24 cellular contexts compared by ENCODE assay signal in genomic region chr11:34236572-34236971, GRCh38.
A peak's percentile ranks its signal among the peaks of the same experiment; 100 is the strongest.
DNase-seq lines count a peak whose midpoint lies in the region; ATAC-seq, FAIRE-seq and TF ChIP-seq lines count a peak whose summit lies in the region.
"Had no signal": no experiment of that assay in that cellular context is flagged by ENCODE, and none has a peak within 500 bp of the region (broad histone marks: within the 10 kb centered on the region; RNA-seq: fewer than 3 reads in every experiment).

No MANE protein-coding gene starts in this region.

- H3K4me2 ChIP-seq in SK-N-SH (no peak overlapping the region), H1 (ENCODE audit: insufficient read depth in 1 of 2, low read depth in 2 of 2, low read length in 2 of 2) (no peak overlapping the region)
- H3K4me2 ChIP-seq: hepatocyte had no signal

- no peak overlapping the region for H3K18ac ChIP-seq in H1 (ENCODE audit: extremely low read depth, low read length)

- no peak overlapping the region for H3K14ac ChIP-seq in H1 (ENCODE audit: insufficient read length)

- no peak overlapping the region for H4K8ac ChIP-seq in H1 (ENCODE audit: extremely low read depth, insufficient read depth, low read length)

- H2AK5ac ChIP-seq in H1 (ENCODE audit: low read depth, low read length): no peak overlapping the region

- H3K27me3 ChIP-seq in HUES64 (ENCODE audit: insufficient read depth, low read length): no peaks in the 10 kb centered on the region
- H3K27me3 ChIP-seq in SK-N-SH (ENCODE audit: insufficient read depth): no peaks in the 10 kb centered on the region
- H3K27me3 ChIP-seq in H1 (replicated peaks in 1 of 4; ENCODE audit: control insufficient read depth in 3 of 4, extremely low read depth in 1 of 4, insufficient read depth in 3 of 4, low read length in 3 of 4): no peaks in the 10 kb centered on the region
- H3K27me3 ChIP-seq: esophagus squamous epithelium, gastrocnemius medialis, hepatocyte had no signal

- peaks cover 43% of the 10 kb centered on the region for H3K4me1 ChIP-seq in HUES64 (ENCODE audit: insufficient read depth, low read length)
- H3K4me1 ChIP-seq in SK-N-SH (ENCODE audit: control insufficient read depth in 1 of 2, insufficient read depth in 2 of 2, low read depth in 1 of 2, low read length in 1 of 2): peaks cover 9 to 13% of the 10 kb centered on the region in 2 experiments; a peak in 2 of 4 replicates
- peaks cover 3 to 27% (median 13%) of the 10 kb centered on the region in 4 experiments for H3K4me1 ChIP-seq in H1 (replicated peaks in 1 of 4; ENCODE audit: control insufficient read depth in 3 of 4, insufficient read depth in 4 of 4, low read length in 3 of 4)
- H3K4me1 ChIP-seq: gastrocnemius medialis had no signal

- ATAC-seq in HG03135 (IDR thresholded peaks at IDR 0.05; ENCODE audit: unreplicated experiment): no peak
- no peak for ATAC-seq in HG03432 (IDR thresholded peaks at IDR 0.05; ENCODE audit: unreplicated experiment)
- ATAC-seq: activated CD8-positive, alpha-beta T cell treated with anti-CD3 and anti-CD28 coated beads for 36 hours; activated naive CD4-positive, alpha-beta T cell treated with anti-CD3 and anti-CD28 coated beads, Interleukin-2, amount 50 U/mL, for 72 hours; gastrocnemius medialis; stimulated activated naive CD8-positive, alpha-beta T cell treated with anti-CD3 and anti-CD28 coated beads, Interleukin-15, amount 100 ng/mL, for 72 hours had no signal

- H3K79me1 ChIP-seq in H1 (ENCODE audit: low read depth, low read length): peaks cover 2% of the 10 kb centered on the region; the same call in 1 of the 2 replicates

- no peaks in the 10 kb centered on the region for H3K36me3 ChIP-seq in HUES64 (ENCODE audit: insufficient read depth, low read length)
- no peaks in the 10 kb centered on the region for H3K36me3 ChIP-seq in SK-N-SH (replicated peaks in 1 of 2; ENCODE audit: control insufficient read depth in 1 of 2, insufficient read depth in 2 of 2, low read length in 1 of 2)
- no peaks in the 10 kb centered on the region for H3K36me3 ChIP-seq in H1 (ENCODE audit: control insufficient read depth in 2 of 4, insufficient read depth in 4 of 4, low read length in 3 of 4)
- H3K36me3 ChIP-seq: esophagus squamous epithelium, gastrocnemius medialis had no signal

- WGBS in HUES64: 56% methylated on average over 9 of the region's 9 CpGs
- WGBS in SK-N-SH (ENCODE audit: low lambda C conversion rate): 77% methylated on average over 9 of the region's 9 CpGs
- 70% methylated on average over 9 of the region's 9 CpGs; no CpG with 5 or more reads in 1 of the 2 experiments for WGBS in H1 (ENCODE audit: extremely low coverage in 1 of 2, insufficient coverage in 1 of 2, insufficient read length in 1 of 2, insufficient replicate concordance in 2 of 2, low coverage in 1 of 2, low lambda C conversion rate in 2 of 2, missing lambda C conversion rate in 1 of 2), 2 experiments

- POLR2A ChIA-PET in SK-N-SH (lab: Yijun Ruan, JAX): no interaction called here
- POLR2A ChIA-PET in H1 (lab: Charles Lee; ENCODE audit: partially characterized antibody): no interaction called here

- H3K56ac ChIP-seq in H1 (replicated peaks; ENCODE audit: insufficient read length, low read depth, low read length): no peak overlapping the region

- H2BK5ac ChIP-seq in H1 (ENCODE audit: low read depth, low read length): no peak overlapping the region

- no peaks in the 10 kb centered on the region for H3K79me2 ChIP-seq in SK-N-SH (ENCODE audit: insufficient read depth)
- H3K79me2 ChIP-seq in H1 (ENCODE audit: control insufficient read depth in 1 of 2, insufficient read depth in 2 of 2, low read length in 2 of 2): no peaks in the 10 kb centered on the region

- no peak for FAIRE-seq in H1 (lab: Jason Lieb, UNC)

- H4K5ac ChIP-seq in H1 (ENCODE audit: insufficient read length, low read depth, low read length): no peak overlapping the region

- no peak overlapping the region for H3K4ac ChIP-seq in H1 (replicated peaks; ENCODE audit: insufficient read length, low read depth, low read length)

- H2AFZ ChIP-seq in SK-N-SH (ENCODE audit: low read depth) (no peak overlapping the region), H1 (ENCODE audit: low read length) (no peak overlapping the region)
- H2AFZ ChIP-seq: hepatocyte had no signal

- H4K20me1 ChIP-seq in SK-N-SH (ENCODE audit: insufficient read depth) (no peaks in the 10 kb centered on the region), H1 (replicated peaks in 1 of 2; ENCODE audit: control insufficient read depth in 1 of 2, insufficient read depth in 2 of 2, low read length in 2 of 2) (no peaks in the 10 kb centered on the region)

- H3K9me3 ChIP-seq in HUES64 (ENCODE audit: insufficient read depth, low read depth, low read length) (no peaks in the 10 kb centered on the region), SK-N-SH (no peaks in the 10 kb centered on the region), H1 (ENCODE audit: insufficient read depth in 2 of 2, low read depth in 1 of 2, low read length in 1 of 2) (no peaks in the 10 kb centered on the region)
- H3K9me3 ChIP-seq: esophagus squamous epithelium, gastrocnemius medialis had no signal

- peak overlapping the region; percentile 33; the same call in 1 of the 2 replicates for H2BK15ac ChIP-seq in H1 (ENCODE audit: low read length)

- TF ChIP-seq RAD21 in SK-N-SH (IDR thresholded peaks at IDR 0.05; ENCODE audit: low read length) (no peak; the same call in 1 of the 2 replicates), H1 (IDR thresholded peaks at IDR 0.05 in 1 of 2, conservative IDR thresholded peaks at IDR 0.05 in 1 of 2; ENCODE audit: low read depth in 2 of 2, low read length in 2 of 2) (no peak)

- no peaks in the 10 kb centered on the region for H3K9me2 ChIP-seq in SK-N-SH

- CTCF ChIA-PET in SK-N-SH (lab: Yijun Ruan, JAX) (interaction anchor here (0.8 to 2.3 kb wide), 4 partner anchors 16 to 121 kb away, joined by 3 to 11 read pairs (median 5); partner anchors contain the start of gene ABTB2), H1 (lab: Charles Lee; ENCODE audit: partially characterized antibody) (interaction anchor here (1.3 to 3.7 kb wide), 6 partner anchors 9 to 62 kb away, joined by 3 to 17 read pairs (median 6); no protein-coding TSS in a partner anchor)

- H3K9ac ChIP-seq in HUES64 (ENCODE audit: low read depth, low read length) (peak overlapping the region; percentile 1; the same call in 1 of the 2 replicates), SK-N-SH (no peak overlapping the region), H1 (replicated peaks in 1 of 4; ENCODE audit: extremely low read depth in 1 of 4, low read depth in 3 of 4, low read length in 3 of 4) (no peak overlapping the region)

- no peak overlapping the region for H2BK12ac ChIP-seq in H1 (ENCODE audit: low read depth, low read length)

- TF ChIP-seq CTCF in SK-N-SH (IDR thresholded peaks at IDR 0.05) (no peak), H1 (IDR thresholded peaks at IDR 0.05; ENCODE audit: control extremely low read depth in 1 of 3, insufficient read depth in 1 of 3, low read depth in 1 of 3, low read length in 3 of 3) (no peak)

- peak in 1 of 2 experiments; percentile 41; a peak in 1 of 4 replicates for TF ChIP-seq EP300 in SK-N-SH (IDR thresholded peaks at IDR 0.05; ENCODE audit: borderline replicate concordance in 1 of 2, low read depth in 1 of 2, low read length in 1 of 2)
- TF ChIP-seq EP300 in H1 (IDR thresholded peaks at IDR 0.05; ENCODE audit: borderline replicate concordance in 1 of 2, low read depth in 2 of 2, low read length in 2 of 2): no peak

- H2BK120ac ChIP-seq in H1 (replicated peaks; ENCODE audit: low read depth, low read length): no peak overlapping the region

- no peak overlapping the region for H3K27ac ChIP-seq in HUES64 (ENCODE audit: low read depth, low read length)
- H3K27ac ChIP-seq in SK-N-SH (ENCODE audit: low read depth in 2 of 2, low read length in 1 of 2): no peak overlapping the region
- no peak overlapping the region for H3K27ac ChIP-seq in H1 (ENCODE audit: low read depth, low read length)
- H3K27ac ChIP-seq: esophagus squamous epithelium, gastrocnemius medialis, hepatocyte had no signal

- peak; percentile 47 for DNase-seq in SK-N-SH
- DNase-seq in H1 (ENCODE audit: low read depth in 1 of 2, low spot score in 2 of 2): no peak
- peak; percentile 47 for DNase-seq in retina
- DNase-seq in NCI-H2029 (lab: John Stamatoyannopoulos, UW): no peak
- DNase-seq in NCI-H146 treated with DMSO at 0.1 percent for 48 hours (lab: John Stamatoyannopoulos, UW; ENCODE audit: unreplicated experiment): no peak
- DNase-seq: activated CD8-positive, alpha-beta T cell treated with anti-CD3 and anti-CD28 coated beads for 36 hours; anterior cingulate cortex; Calu3; caudate nucleus; cortex of kidney; esophagus squamous epithelium; gastrocnemius medialis; naive B cell; NCI-H1092 treated with DMSO at 0.1 percent for 48 hours; NCI-H2081; NCI-H226; NCI-H774; occipital lobe; stimulated activated naive CD8-positive, alpha-beta T cell treated with anti-CD3 and anti-CD28 coated beads, Interleukin-15, amount 100 ng/mL, for 72 hours had no signal

- no peak overlapping the region for H3K23ac ChIP-seq in H1 (ENCODE audit: insufficient read length)

- H4K91ac ChIP-seq in H1 (replicated peaks; ENCODE audit: insufficient read length, low read length): no peak overlapping the region

- no peaks in the 10 kb centered on the region for H3F3A ChIP-seq in SK-N-SH (replicated peaks; ENCODE audit: insufficient read depth)

- TF ChIP-seq POLR2A in H1 (IDR thresholded peaks at IDR 0.05; ENCODE audit: control extremely low read depth in 1 of 2, low read depth in 2 of 2, low read length in 2 of 2): no peak

- no peaks in the 10 kb centered on the region for H3K23me2 ChIP-seq in H1 (ENCODE audit: low read depth, low read length)

- H2BK20ac ChIP-seq in H1 (ENCODE audit: low read length): no peak overlapping the region

- H3K4me3 ChIP-seq in HUES64 (ENCODE audit: low read length) (no peak overlapping the region), SK-N-SH (ENCODE audit: low read depth in 2 of 2, low read length in 1 of 2) (no peak overlapping the region), H1 (ENCODE audit: extremely low read depth in 1 of 4, insufficient read depth in 2 of 4, low read depth in 3 of 4, low read length in 4 of 4) (no peak overlapping the region)
- H3K4me3 ChIP-seq: esophagus squamous epithelium, gastrocnemius medialis, hepatocyte had no signal

TF ChIP-seq in SK-N-SH, 30 proteins besides CTCF, POLR2A, EP300 and RAD21:
- 0 out of 2 replicates have a peak, but pooled peaks have one; percentile 39 for TF ChIP-seq RCOR1 (IDR thresholded peaks at IDR 0.05; ENCODE audit: low read length)
- TF ChIP-seq TCF12 (IDR thresholded peaks at IDR 0.05): peak; percentile 22; the same call in 1 of the 2 replicates
- TF ChIP-seq GATA2 (CRISPR knock-in tag; IDR thresholded peaks at IDR 0.05): peak; percentile 61
- no peak for TF ChIP-seq SMC3 (IDR thresholded peaks at IDR 0.05; ENCODE audit: low read depth, low read length)

TF ChIP-seq in H1, 55 proteins besides CTCF, POLR2A, EP300 and RAD21 (continues in another document):
- TF ChIP-seq NRF1 (IDR thresholded peaks at IDR 0.05; ENCODE audit: low read depth, low read length): no peak
- no peak for TF ChIP-seq RNF2 (IDR thresholded peaks at IDR 0.05; ENCODE audit: borderline replicate concordance, low read depth, low read length, missing control alignments, poor library complexity, severe bottlenecking)
- no peak for TF ChIP-seq RFX5 (IDR thresholded peaks at IDR 0.05; ENCODE audit: borderline replicate concordance, low read depth, low read length)
- no peak for TF ChIP-seq JUND (IDR thresholded peaks at IDR 0.05; ENCODE audit: low read length)
- TF ChIP-seq SRF (IDR thresholded peaks at IDR 0.05; ENCODE audit: low read depth, low read length): no peak

Comparison
In these comparisons a context has a peak if more than half of its experiments do, and no peak if none do; other contexts are left out.
1. DNase-seq: peak in SK-N-SH (single experiment) and retina (single experiment); none in H1 (0 of 2), NCI-H2029 (single experiment) and NCI-H146 treated with DMSO at 0.1 percent for 48 hours (single experiment).